ENCODE assay signal across 8 cellular contexts in the genomic region with DNA sequence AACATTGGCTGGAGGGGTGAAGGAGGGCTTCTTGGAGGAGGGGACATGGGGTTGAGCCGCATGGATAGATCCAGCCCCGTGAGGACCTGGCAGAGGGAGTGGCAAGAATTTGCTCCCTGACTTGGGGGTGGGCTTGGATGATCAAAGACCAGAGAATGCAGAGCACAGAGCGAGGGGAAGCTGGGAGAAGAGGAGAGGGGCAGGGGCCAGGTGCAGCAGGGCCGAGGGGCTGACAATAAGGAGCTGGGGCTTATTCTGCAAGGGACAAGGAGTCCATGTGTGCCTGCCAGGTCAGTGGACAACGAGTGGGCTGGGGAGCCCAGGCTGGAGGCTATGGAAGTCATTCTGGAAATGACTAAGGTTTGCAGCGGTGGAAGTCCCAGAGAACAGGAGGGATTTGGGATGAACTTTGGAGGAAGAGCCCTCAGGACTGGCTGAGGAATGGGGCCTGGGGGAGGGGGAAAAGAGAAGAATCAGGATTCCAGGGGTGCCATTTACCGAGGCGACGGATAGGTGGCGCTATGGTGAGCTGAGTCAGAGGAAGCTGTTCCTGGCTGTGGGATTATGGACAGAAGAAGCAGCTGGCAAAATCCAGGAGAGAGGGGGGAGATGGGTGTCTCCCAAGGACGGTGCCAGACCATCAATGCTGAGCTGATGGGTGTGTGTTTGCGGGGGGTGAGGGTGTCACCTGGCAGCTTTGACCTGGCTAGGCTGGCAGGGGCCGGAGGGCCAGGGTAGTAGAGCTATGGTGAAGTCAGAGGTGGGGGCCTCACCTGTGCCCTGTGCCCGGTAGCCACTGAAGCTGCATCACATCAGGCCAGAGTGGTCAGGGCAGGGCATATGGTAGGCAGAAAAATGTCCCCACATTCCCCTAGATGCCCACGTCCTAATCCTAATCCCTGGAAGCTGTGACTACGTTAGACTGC. TPM values are rescaled to one million over a fixed set of nuclear protein-coding genes. Genes with fewer than 3 reads are reported as not detected.
DNase-seq lines count a peak whose midpoint lies in the region; TF ChIP-seq lines count a peak whose summit lies in the region.

No MANE protein-coding gene starts in this region.

- H3K36me3 ChIP-seq in WERI-Rb-1: no peaks in the 10 kb centered on the region

- H3K36me3 Mint-ChIP-seq in activated CD4-positive, alpha-beta T cell treated with anti-CD3 and anti-CD28 coated beads, Interleukin-2, amount 10 ng/mL, durations not matched to agents 24 days and 14 days (ENCODE audit: low read depth): no peaks in the 10 kb centered on the region

- no peaks in the 10 kb centered on the region for H3K4me1 Mint-ChIP-seq in activated CD4-positive, alpha-beta T cell treated with anti-CD3 and anti-CD28 coated beads, Interleukin-2, amount 10 ng/mL, durations not matched to agents 24 days and 14 days

- DNase-seq in activated CD4-positive, alpha-beta T cell treated with anti-CD3 and anti-CD28 coated beads, Interleukin-2, amount 10 ng/mL, durations not matched to agents 24 days and 14 days: peak; percentile 72
- no peak for DNase-seq in activated CD4-positive, alpha-beta T cell treated with anti-CD3 and anti-CD28 coated beads, Interleukin-2, amount 50 U/mL, for 4 hours
- peak; percentile 32 for DNase-seq in LoVo (ENCODE audit: low spot score)
- peak; percentile 70 for DNase-seq in WERI-Rb-1
- peak; percentile 39 for DNase-seq in foreskin melanocyte
- peak; percentile 11 for DNase-seq in pulmonary artery endothelial cell (ENCODE audit: low read depth, low spot score)
- no peak for DNase-seq in T-helper 1 cell
- no peak for DNase-seq in pons (ENCODE audit: low spot score)

- peak; percentile 88 for TF ChIP-seq CTCF in WERI-Rb-1 (IDR thresholded peaks at IDR 0.05; ENCODE audit: low read depth, low read length)

- no peaks in the 10 kb centered on the region for H3K9me3 ChIP-seq in WERI-Rb-1 (ENCODE audit: severe bottlenecking)

- intact Hi-C loops in activated CD4-positive, alpha-beta T cell treated with anti-CD3 and anti-CD28 coated beads, Interleukin-2, amount 10 ng/mL, durations not matched to agents 24 days and 14 days (cut with micrococcal nuclease): no loop called here

- no peaks in the 10 kb centered on the region for H3K9me3 Mint-ChIP-seq in activated CD4-positive, alpha-beta T cell treated with anti-CD3 and anti-CD28 coated beads, Interleukin-2, amount 10 ng/mL, durations not matched to agents 24 days and 14 days

- no peak overlapping the region for H3K27ac ChIP-seq in WERI-Rb-1

- H3K27ac Mint-ChIP-seq in activated CD4-positive, alpha-beta T cell treated with anti-CD3 and anti-CD28 coated beads, Interleukin-2, amount 10 ng/mL, durations not matched to agents 24 days and 14 days: no peak overlapping the region

- H3K27me3 Mint-ChIP-seq in activated CD4-positive, alpha-beta T cell treated with anti-CD3 and anti-CD28 coated beads, Interleukin-2, amount 10 ng/mL, durations not matched to agents 24 days and 14 days: peaks cover 18% of the 10 kb centered on the region

- no peak overlapping the region for H3K4me3 ChIP-seq in WERI-Rb-1 (ENCODE audit: low read depth, low read length)

- H3K4me3 Mint-ChIP-seq in activated CD4-positive, alpha-beta T cell treated with anti-CD3 and anti-CD28 coated beads, Interleukin-2, amount 10 ng/mL, durations not matched to agents 24 days and 14 days: no peak overlapping the region

- peaks cover 98% of the 10 kb centered on the region for H3K27me3 ChIP-seq in WERI-Rb-1 (ENCODE audit: insufficient read depth, low read depth, severe bottlenecking)

RNA-seq across cellular contexts. Expression of a gene that starts 7.8 kb away (rescaled TPM):
- 9.8 and 12.3 TPM in 2 replicates for total RNA-seq in activated CD4-positive, alpha-beta T cell treated with anti-CD3 and anti-CD28 coated beads, Interleukin-2, amount 10 ng/mL, durations not matched to agents 24 days and 14 days
- 0.40 and 1.3 TPM in 2 replicates for total RNA-seq in pulmonary artery endothelial cell

RNA-seq across cellular contexts. Expression of a gene that starts 56.4 kb away (rescaled TPM):
- total RNA-seq in activated CD4-positive, alpha-beta T cell treated with anti-CD3 and anti-CD28 coated beads, Interleukin-2, amount 10 ng/mL, durations not matched to agents 24 days and 14 days: 5.7 and 6.3 TPM in 2 replicates
- 8.7 and 9.5 TPM in 2 replicates for total RNA-seq in pulmonary artery endothelial cell

RNA-seq across cellular contexts. Expression of a gene that starts 56.7 kb away (rescaled TPM):
- 61.2 and 68.3 TPM in 2 replicates for total RNA-seq in activated CD4-positive, alpha-beta T cell treated with anti-CD3 and anti-CD28 coated beads, Interleukin-2, amount 10 ng/mL, durations not matched to agents 24 days and 14 days
- total RNA-seq in pulmonary artery endothelial cell: 64.8 and 66.5 TPM in 2 replicates

Comparison
In these comparisons a context has a peak if more than half of its experiments do, and no peak if none do; other contexts are left out.
1. DNase-seq: peak in activated CD4-positive, alpha-beta T cell treated with anti-CD3 and anti-CD28 coated beads, Interleukin-2, amount 10 ng/mL, durations not matched to agents 24 days and 14 days (single experiment), LoVo (single experiment), WERI-Rb-1 (single experiment), foreskin melanocyte (single experiment) and pulmonary artery endothelial cell (single experiment); none in activated CD4-positive, alpha-beta T cell treated with anti-CD3 and anti-CD28 coated beads, Interleukin-2, amount 50 U/mL, for 4 hours (0 of 2), T-helper 1 cell (0 of 5) and pons (single experiment).